In the genomic region with DNA sequence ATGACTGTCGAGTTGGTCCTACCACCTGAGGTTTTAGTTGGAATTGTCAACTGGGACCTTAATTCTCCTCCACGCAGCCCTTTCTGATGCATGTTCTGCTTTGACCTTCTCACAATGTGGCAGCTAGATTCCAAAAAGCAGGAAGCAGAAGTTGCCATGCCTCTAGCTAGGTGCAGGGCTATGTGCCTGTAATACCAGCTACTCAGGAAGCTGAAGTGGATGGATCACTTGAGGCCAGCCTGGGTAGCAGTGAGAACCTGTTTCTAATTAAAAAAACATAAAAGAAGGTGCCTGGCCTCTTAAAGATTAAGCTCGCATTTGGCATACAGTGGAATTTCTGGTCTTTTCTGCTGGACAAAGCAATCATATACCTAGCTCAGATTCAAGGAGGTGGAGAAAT, we compare ENCODE assay signal across 30 cellular contexts.
DNase-seq lines count a peak whose midpoint lies in the region; ATAC-seq, FAIRE-seq and TF ChIP-seq lines count a peak whose summit lies in the region.
"Had no signal": no experiment of that assay in that cellular context is flagged by ENCODE, and none has a peak within 500 bp of the region (broad histone marks: within the 10 kb centered on the region; RNA-seq: fewer than 3 reads in every experiment).

No MANE protein-coding gene starts in this region.

- TF ChIP-seq EP300 in HepG2 (IDR thresholded peaks at IDR 0.05; ENCODE audit: low read depth in 2 of 2, low read length in 2 of 2) (no peak), HepG2 (CRISPR knock-in tag; IDR thresholded peaks at IDR 0.05; ENCODE audit: borderline replicate concordance) (no peak)

- H3K4me1 ChIP-seq in Loucy (ENCODE audit: insufficient read depth, low read length, poor library complexity, severe bottlenecking) (peaks cover 5% of the 10 kb centered on the region), lower lobe of right lung (peaks cover 16% of the 10 kb centered on the region), HepG2 (ENCODE audit: insufficient read depth, low read length) (peaks cover 17% of the 10 kb centered on the region)

- no peak for FAIRE-seq in HepG2 (lab: Jason Lieb, UNC)
- FAIRE-seq: bronchial epithelial cell, colon, HTR-8/SVneo, K562, RCC 7860, TTC549 had no signal

- no peak overlapping the region for H3K4me3 ChIP-seq in Loucy (ENCODE audit: low read length, poor library complexity, severe bottlenecking)
- H3K4me3 ChIP-seq in lower lobe of right lung, result no peak overlapping the region
- no peak overlapping the region for H3K4me3 ChIP-seq in HepG2 (replicated peaks in 1 of 3; ENCODE audit: insufficient read depth in 1 of 3, low read depth in 2 of 3, low read length in 3 of 3)
- H3K4me3 ChIP-seq: K562, transverse colon had no signal

- H3K9me3 Mint-ChIP-seq in dendritic cell treated with granulocyte-macrophage colony-stimulating factor and Interleukin-4, amounts not matched to agents 40 ng/mL and 50 ng/mL, for 4 days, result no peaks in the 10 kb centered on the region
- H3K9me3 Mint-ChIP-seq: activated naive CD8-positive, alpha-beta T cell treated with anti-CD3 and anti-CD28 coated beads for 36 hours; activated T-cell treated with anti-CD3 and anti-CD28 coated beads, Interleukin-2, amount 50 U/mL, for 4 hours; H9; naive thymus-derived CD4-positive, alpha-beta T cell had no signal

- CTCF ChIA-PET in HepG2 (lab: Yijun Ruan, JAX; ENCODE audit: low intra/inter-chr PET ratio, low total read pairs), result no interaction called here

- TF ChIP-seq RAD21 in HepG2 (CRISPR knock-in tag; IDR thresholded peaks at IDR 0.05), result no peak

- H3K27me3 ChIP-seq in Loucy (ENCODE audit: insufficient read depth, low read length, poor library complexity, severe bottlenecking), result no peaks in the 10 kb centered on the region
- H3K27me3 ChIP-seq in lower lobe of right lung (ENCODE audit: low read depth), result no peaks in the 10 kb centered on the region
- H3K27me3 ChIP-seq in HepG2 (ENCODE audit: control insufficient read depth in 1 of 2, insufficient read depth in 2 of 2, low read length in 2 of 2), result no peaks in the 10 kb centered on the region
- H3K27me3 ChIP-seq: transverse colon had no signal

- TF ChIP-seq CTCF in Loucy (conservative IDR thresholded peaks at IDR 0.05; ENCODE audit: low read length) (no peak), lower lobe of right lung (IDR thresholded peaks at IDR 0.05) (no peak), HepG2 (CRISPR knock-in tag; IDR thresholded peaks at IDR 0.05) (no peak)

- intact Hi-C loops in dendritic cell treated with granulocyte-macrophage colony-stimulating factor and Interleukin-4, amounts not matched to agents 40 ng/mL and 50 ng/mL, for 4 days (cut with micrococcal nuclease), result no loop called here
- intact Hi-C loops in lower lobe of right lung (cut with DNase I), result no loop called here
- intact Hi-C loops in HepG2 (cut with micrococcal nuclease; ENCODE audit: unreplicated experiment), result no loop called here

- BruUV-seq in HepG2 (replicated peaks; lab: Mats Ljungman, UMichigan), result no TSS peak

- H3K27ac ChIP-seq in lower lobe of right lung, result peak overlapping the region; percentile 39
- no peak overlapping the region for H3K27ac ChIP-seq in HepG2 (ENCODE audit: extremely low read length, insufficient read depth, low read length)
- H3K27ac ChIP-seq: transverse colon had no signal

- peak overlapping the region; percentile 17 for H3K4me3 Mint-ChIP-seq in dendritic cell treated with granulocyte-macrophage colony-stimulating factor and Interleukin-4, amounts not matched to agents 40 ng/mL and 50 ng/mL, for 4 days
- H3K4me3 Mint-ChIP-seq: activated CD8-positive, alpha-beta memory T cell treated with anti-CD3 and anti-CD28 coated beads, Interleukin-2, amount 10 ng/mL, durations not matched to agents 7 days and 5 days; activated naive CD8-positive, alpha-beta T cell treated with anti-CD3 and anti-CD28 coated beads for 36 hours; activated T-cell treated with anti-CD3 and anti-CD28 coated beads, Interleukin-2, amount 50 U/mL, for 4 hours; H9; naive thymus-derived CD4-positive, alpha-beta T cell had no signal

- H3K79me2 ChIP-seq in Loucy (ENCODE audit: insufficient read depth, low read length), result no peaks in the 10 kb centered on the region
- H3K79me2 ChIP-seq in HepG2 (ENCODE audit: insufficient read depth, low read length), result no peaks in the 10 kb centered on the region

- no peak for TF ChIP-seq POLR2A in HepG2 (IDR thresholded peaks at IDR 0.05; ENCODE audit: insufficient read depth in 1 of 2, low read depth in 2 of 2, low read length in 2 of 2)

- H2AFZ ChIP-seq in Loucy (ENCODE audit: low read length) (0 out of 2 replicates have a peak overlapping the region, but pooled peaks have one; percentile 52), HepG2 (ENCODE audit: low read length) (no peak overlapping the region)

- DNase-seq in CD1c-positive myeloid dendritic cell (ENCODE audit: extremely low spot score) (peak; percentile 76), lower lobe of right lung (no peak), SHP77 (lab: John Stamatoyannopoulos, UW) (no peak), HepG2 (ENCODE audit: low spot score) (no peak)
- DNase-seq: activated CD4-positive, alpha-beta T cell treated with anti-CD3 and anti-CD28 coated beads, Interleukin-2, amount 50 U/mL, for 4 hours; activated CD8-positive, alpha-beta memory T cell treated with anti-CD3 and anti-CD28 coated beads, Interleukin-2, amount 10 ng/mL, durations not matched to agents 7 days and 5 days; activated gamma-delta T cell; activated naive CD8-positive, alpha-beta T cell treated with anti-CD3 and anti-CD28 coated beads for 36 hours; activated T-cell treated with anti-CD3 and anti-CD28 coated beads, Interleukin-2, amount 50 U/mL, for 4 hours; aorta; C1 segment of cervical spinal cord; effector CD8-positive, alpha-beta T cell; H9; naive thymus-derived CD4-positive, alpha-beta T cell; NCI-H1417; NCI-H2081; NCI-H345; NCI-H774; stimulated activated CD4-positive, alpha-beta T cell treated with anti-CD3 and anti-CD28 coated beads, Interleukin-15, amount 100 ng/mL, for 24 hours; stimulated activated CD4-positive, alpha-beta T cell treated with anti-CD3 and anti-CD28 coated beads, Interleukin-4, amount 100 ng/mL, for 4 hours; transverse colon had no signal

- H4K20me1 ChIP-seq in Loucy (ENCODE audit: insufficient read depth, low read length, poor library complexity, severe bottlenecking) (no peaks in the 10 kb centered on the region), HepG2 (ENCODE audit: insufficient read depth, low read length) (no peaks in the 10 kb centered on the region)

- H3K36me3 Mint-ChIP-seq in dendritic cell treated with granulocyte-macrophage colony-stimulating factor and Interleukin-4, amounts not matched to agents 40 ng/mL and 50 ng/mL, for 4 days (ENCODE audit: low read depth), result no peaks in the 10 kb centered on the region
- H3K36me3 Mint-ChIP-seq: activated CD8-positive, alpha-beta memory T cell treated with anti-CD3 and anti-CD28 coated beads, Interleukin-2, amount 10 ng/mL, durations not matched to agents 7 days and 5 days; activated naive CD8-positive, alpha-beta T cell treated with anti-CD3 and anti-CD28 coated beads for 36 hours; naive thymus-derived CD4-positive, alpha-beta T cell had no signal

- H3K4me2 ChIP-seq in Loucy (ENCODE audit: low read depth, low read length, poor library complexity, severe bottlenecking) (no peak overlapping the region), HepG2 (ENCODE audit: low read depth, low read length) (no peak overlapping the region)

- no peaks in the 10 kb centered on the region for H3K9me2 ChIP-seq in Loucy (replicated peaks; ENCODE audit: low read depth, low read length)

- H3K27ac Mint-ChIP-seq in dendritic cell treated with granulocyte-macrophage colony-stimulating factor and Interleukin-4, amounts not matched to agents 40 ng/mL and 50 ng/mL, for 4 days, result peak overlapping the region; percentile 76
- H3K27ac Mint-ChIP-seq: activated CD8-positive, alpha-beta memory T cell treated with anti-CD3 and anti-CD28 coated beads, Interleukin-2, amount 10 ng/mL, durations not matched to agents 7 days and 5 days; activated naive CD8-positive, alpha-beta T cell treated with anti-CD3 and anti-CD28 coated beads for 36 hours; naive thymus-derived CD4-positive, alpha-beta T cell had no signal

- H3K27me3 Mint-ChIP-seq in dendritic cell treated with granulocyte-macrophage colony-stimulating factor and Interleukin-4, amounts not matched to agents 40 ng/mL and 50 ng/mL, for 4 days, result no peaks in the 10 kb centered on the region
- H3K27me3 Mint-ChIP-seq: activated naive CD8-positive, alpha-beta T cell treated with anti-CD3 and anti-CD28 coated beads for 36 hours had no signal

- peaks cover 70% of the 10 kb centered on the region for H3K4me1 Mint-ChIP-seq in dendritic cell treated with granulocyte-macrophage colony-stimulating factor and Interleukin-4, amounts not matched to agents 40 ng/mL and 50 ng/mL, for 4 days (ENCODE audit: low read depth)
- H3K4me1 Mint-ChIP-seq: activated CD8-positive, alpha-beta memory T cell treated with anti-CD3 and anti-CD28 coated beads, Interleukin-2, amount 10 ng/mL, durations not matched to agents 7 days and 5 days had no signal

- ATAC-seq in lower lobe of right lung (peak; percentile 90), HepG2 (no peak), HG03342 (IDR thresholded peaks at IDR 0.05; ENCODE audit: unreplicated experiment) (no peak)
- ATAC-seq: activated CD8-positive, alpha-beta memory T cell treated with anti-CD3 and anti-CD28 coated beads, Interleukin-2, amount 10 ng/mL, durations not matched to agents 7 days and 5 days; activated T-cell treated with anti-CD3 and anti-CD28 coated beads, Interleukin-2, amount 50 U/mL, for 4 hours; K562; naive thymus-derived CD4-positive, alpha-beta T cell had no signal

- no peaks in the 10 kb centered on the region for H3K9me3 ChIP-seq in Loucy (ENCODE audit: insufficient read depth, low read depth, low read length)
- H3K9me3 ChIP-seq in lower lobe of right lung, result no peaks in the 10 kb centered on the region
- no peaks in the 10 kb centered on the region for H3K9me3 ChIP-seq in HepG2 (ENCODE audit: low read length)
- H3K9me3 ChIP-seq: transverse colon had no signal

- H3F3A ChIP-seq in Loucy (ENCODE audit: low read depth), result no peaks in the 10 kb centered on the region

- in situ Hi-C loops in HepG2 (cut with HindIII; ENCODE audit: extremely low pct_ligation_motif_present, low pct_unique_long_range_greater_than_20kb), result no loop called here

- no peaks in the 10 kb centered on the region for H3K36me3 ChIP-seq in Loucy (ENCODE audit: insufficient read depth, low read length)
- no peaks in the 10 kb centered on the region for H3K36me3 ChIP-seq in lower lobe of right lung
- H3K36me3 ChIP-seq in HepG2 (replicated peaks in 1 of 2; ENCODE audit: control insufficient read depth in 1 of 2, insufficient read depth in 2 of 2, low read length in 2 of 2), result no peaks in the 10 kb centered on the region
- H3K36me3 ChIP-seq: transverse colon had no signal

- POLR2A ChIA-PET in HepG2 (lab: Yijun Ruan, JAX), result no interaction called here

- 98% methylated on average over 3 of the region's 3 CpGs for WGBS in HepG2 (ENCODE audit: low lambda C conversion rate)

- H3K9ac ChIP-seq in Loucy (ENCODE audit: low read depth, low read length, poor library complexity, severe bottlenecking) (no peak overlapping the region), HepG2 (ENCODE audit: insufficient read depth, low read depth, low read length) (no peak overlapping the region)

TF ChIP-seq in HepG2, 621 proteins besides CTCF, POLR2A, EP300 and RAD21 (continues in another document):
- no peak for TF ChIP-seq ZNF343 (CRISPR knock-in tag; IDR thresholded peaks at IDR 0.05)

Comparison
In these comparisons a context has a peak if more than half of its experiments do, and no peak if none do; other contexts are left out.
1. ATAC-seq: peak in lower lobe of right lung (2 of 2); none in HepG2 (single experiment) and HG03342 (single experiment).